In the genomic region with DNA sequence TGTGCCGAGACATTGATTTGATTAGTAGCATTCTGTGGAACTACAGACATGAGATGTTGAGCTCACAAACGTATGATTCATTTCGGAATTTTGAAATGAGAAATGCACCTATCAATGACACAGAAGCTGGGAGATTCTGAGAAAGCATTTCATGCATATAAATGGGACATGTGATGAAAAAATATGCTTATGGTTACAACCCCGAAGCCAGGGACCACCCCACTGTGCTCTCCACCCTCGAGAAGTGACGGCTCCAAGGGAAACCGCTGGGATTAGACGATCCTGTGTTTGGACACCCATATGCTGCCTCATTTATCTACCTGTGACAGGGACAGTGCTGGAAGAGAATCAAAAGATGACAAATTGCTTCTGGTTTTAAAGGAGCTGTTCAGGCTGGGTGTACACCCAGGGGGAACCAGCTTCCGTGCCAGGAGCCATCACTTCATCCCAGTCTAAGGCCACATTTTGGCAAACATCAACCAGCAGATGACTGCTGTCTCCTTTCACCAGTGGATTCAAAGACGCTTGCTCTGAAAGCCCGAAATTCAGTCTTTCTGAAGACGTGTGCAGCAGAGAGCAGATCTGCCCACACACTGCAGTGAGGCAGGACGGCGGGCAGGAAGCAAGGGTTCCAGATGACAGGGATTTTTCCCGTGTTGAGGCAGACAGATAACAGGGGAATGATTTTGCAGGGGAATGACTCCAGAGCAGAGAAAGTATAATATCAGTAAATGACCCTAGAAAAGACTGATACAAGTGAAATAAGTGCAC, we compare ENCODE assay signal across 13 cellular contexts.
DNase-seq lines count a peak whose midpoint lies in the region; ATAC-seq and TF ChIP-seq lines count a peak whose summit lies in the region.
"Had no signal": no experiment of that assay in that cellular context is flagged by ENCODE, and none has a peak within 500 bp of the region (broad histone marks: within the 10 kb centered on the region; RNA-seq: fewer than 3 reads in every experiment).

No MANE protein-coding gene starts in this region.

- H3K4me3 Mint-ChIP-seq in activated naive CD4-positive, alpha-beta T cell treated with anti-CD3 and anti-CD28 coated beads, Interleukin-2, amount 50 U/mL, for 24 hours, result no peak overlapping the region
- H3K4me3 Mint-ChIP-seq in activated naive CD4-positive, alpha-beta T cell treated with anti-CD3 and anti-CD28 coated beads, Interleukin-2, amount 10 ng/mL, durations not matched to agents 7 days and 5 days, result no peak overlapping the region
- peak overlapping the region; percentile 76 for H3K4me3 Mint-ChIP-seq in activated T-helper 17 cell treated with anti-CD3 and anti-CD28 coated beads, Interleukin-2, amount 50 U/mL, for 72 hours

- no peaks in the 10 kb centered on the region for H3K27me3 Mint-ChIP-seq in activated naive CD4-positive, alpha-beta T cell treated with anti-CD3 and anti-CD28 coated beads, Interleukin-2, amount 50 U/mL, for 24 hours
- H3K27me3 Mint-ChIP-seq in activated naive CD4-positive, alpha-beta T cell treated with anti-CD3 and anti-CD28 coated beads, Interleukin-2, amount 10 ng/mL, durations not matched to agents 7 days and 5 days, result peaks cover 16% of the 10 kb centered on the region
- H3K27me3 Mint-ChIP-seq in activated T-helper 17 cell treated with anti-CD3 and anti-CD28 coated beads, Interleukin-2, amount 50 U/mL, for 72 hours, result no peaks in the 10 kb centered on the region

- H3K4me1 ChIP-seq in spleen (peaks cover 0 to 12% (median 6%) of the 10 kb centered on the region in 6 donors), thyroid gland (no peaks in the 10 kb centered on the region)

- no peaks in the 10 kb centered on the region for H3K36me3 Mint-ChIP-seq in activated naive CD4-positive, alpha-beta T cell treated with anti-CD3 and anti-CD28 coated beads, Interleukin-2, amount 50 U/mL, for 24 hours
- no peaks in the 10 kb centered on the region for H3K36me3 Mint-ChIP-seq in activated naive CD4-positive, alpha-beta T cell treated with anti-CD3 and anti-CD28 coated beads, Interleukin-2, amount 10 ng/mL, durations not matched to agents 7 days and 5 days
- H3K36me3 Mint-ChIP-seq in activated T-helper 17 cell treated with anti-CD3 and anti-CD28 coated beads, Interleukin-2, amount 50 U/mL, for 72 hours (ENCODE audit: low read depth), result no peaks in the 10 kb centered on the region

- TF ChIP-seq POLR2A in spleen (IDR thresholded peaks at IDR 0.05), result no peak
- TF ChIP-seq POLR2A in thyroid gland (IDR thresholded peaks at IDR 0.05), result no peak

- H3K27ac ChIP-seq in spleen, result no peak overlapping the region
- H3K27ac ChIP-seq in thyroid gland, result no peak overlapping the region
- H3K27ac ChIP-seq: ovary, WERI-Rb-1 had no signal

- peaks cover 30% of the 10 kb centered on the region for H3K4me1 Mint-ChIP-seq in activated naive CD4-positive, alpha-beta T cell treated with anti-CD3 and anti-CD28 coated beads, Interleukin-2, amount 50 U/mL, for 24 hours
- H3K4me1 Mint-ChIP-seq in activated naive CD4-positive, alpha-beta T cell treated with anti-CD3 and anti-CD28 coated beads, Interleukin-2, amount 10 ng/mL, durations not matched to agents 7 days and 5 days, result peaks cover 14% of the 10 kb centered on the region
- H3K4me1 Mint-ChIP-seq in activated T-helper 17 cell treated with anti-CD3 and anti-CD28 coated beads, Interleukin-2, amount 50 U/mL, for 72 hours, result peaks cover 36% of the 10 kb centered on the region

- peak overlapping the region; percentile 43 for H3K27ac Mint-ChIP-seq in activated naive CD4-positive, alpha-beta T cell treated with anti-CD3 and anti-CD28 coated beads, Interleukin-2, amount 50 U/mL, for 24 hours
- no peak overlapping the region for H3K27ac Mint-ChIP-seq in activated naive CD4-positive, alpha-beta T cell treated with anti-CD3 and anti-CD28 coated beads, Interleukin-2, amount 10 ng/mL, durations not matched to agents 7 days and 5 days
- H3K27ac Mint-ChIP-seq in activated T-helper 17 cell treated with anti-CD3 and anti-CD28 coated beads, Interleukin-2, amount 50 U/mL, for 72 hours, result peak overlapping the region; percentile 86

- CTCF ChIA-PET in activated naive CD4-positive, alpha-beta T cell treated with anti-CD3 and anti-CD28 coated beads, Interleukin-2, amount 10 ng/mL, durations not matched to agents 7 days and 5 days (lab: Charles Lee), result interaction anchor here (1.2 to 7.5 kb wide), 8 partner anchors 22 to 277 kb away, joined by 3 to 101 read pairs (median 4); no protein-coding TSS in a partner anchor

- H3K27me3 ChIP-seq in spleen (replicated peaks in 1 of 7), result no peaks in the 10 kb centered on the region
- H3K27me3 ChIP-seq in thyroid gland, result no peaks in the 10 kb centered on the region
- H3K27me3 ChIP-seq: ovary had no signal

- no peak overlapping the region for H3K4me3 ChIP-seq in spleen
- H3K4me3 ChIP-seq in thyroid gland (replicated peaks in 1 of 3), result no peak overlapping the region
- H3K4me3 ChIP-seq: HAP-1, ovary had no signal

- H3K36me3 ChIP-seq in spleen, result no peaks in the 10 kb centered on the region
- H3K36me3 ChIP-seq in thyroid gland, result no peaks in the 10 kb centered on the region
- H3K36me3 ChIP-seq: HAP-1, ovary, WERI-Rb-1 had no signal

- ATAC-seq in GM21786 (IDR thresholded peaks at IDR 0.05; ENCODE audit: unreplicated experiment) (peak; percentile 37), Right ventricle myocardium inferior (no peak)
- ATAC-seq in activated T-helper 17 cell treated with anti-CD3 and anti-CD28 coated beads, Interleukin-2, amount 50 U/mL, for 72 hours (replicated peaks), result peak; percentile 87

- TF ChIP-seq CTCF in spleen (IDR thresholded peaks at IDR 0.05 in 8 of 11, conservative IDR thresholded peaks at IDR 0.05 in 3 of 11), result no peak
- TF ChIP-seq CTCF in thyroid gland (IDR thresholded peaks at IDR 0.05), result no peak

- no peak for DNase-seq in activated naive CD4-positive, alpha-beta T cell treated with anti-CD3 and anti-CD28 coated beads, Interleukin-2, amount 10 ng/mL, durations not matched to agents 7 days and 5 days
- DNase-seq in spleen, result peak; percentile 32
- no peak for DNase-seq in Right ventricle myocardium inferior (ENCODE audit: missing footprints)
- DNase-seq in AG20443 (ENCODE audit: low spot score), result no peak
- no peak for DNase-seq in thyroid gland
- DNase-seq: DMS 273 treated with DMSO at 0.1 percent for 48 hours, islet precursor cell, ovary, WERI-Rb-1 had no signal

- H3K9me3 ChIP-seq in spleen, result no peaks in the 10 kb centered on the region
- no peaks in the 10 kb centered on the region for H3K9me3 ChIP-seq in thyroid gland
- H3K9me3 ChIP-seq: HAP-1, ovary had no signal

- 76 to 88% (median 79%) methylated on average over 15 of the region's 15 CpGs for WGBS in spleen, 5 donors
- WGBS in thyroid gland, 2 donors, result 92 to 95% methylated on average over 15 of the region's 15 CpGs

- no peaks in the 10 kb centered on the region for H3K9me3 Mint-ChIP-seq in activated naive CD4-positive, alpha-beta T cell treated with anti-CD3 and anti-CD28 coated beads, Interleukin-2, amount 50 U/mL, for 24 hours
- no peaks in the 10 kb centered on the region for H3K9me3 Mint-ChIP-seq in activated naive CD4-positive, alpha-beta T cell treated with anti-CD3 and anti-CD28 coated beads, Interleukin-2, amount 10 ng/mL, durations not matched to agents 7 days and 5 days
- no peaks in the 10 kb centered on the region for H3K9me3 Mint-ChIP-seq in activated T-helper 17 cell treated with anti-CD3 and anti-CD28 coated beads, Interleukin-2, amount 50 U/mL, for 72 hours

- intact Hi-C loops in spleen (cut with DNase I; ENCODE audit: low total_unique reads) (loop anchor here (10.0 kb wide), 1 partner anchor 278 kb away; no protein-coding TSS in a partner anchor), Right ventricle myocardium inferior (cut with DNase I) (loop anchor here (10.0 kb wide), 1 partner anchor 398 kb away; no protein-coding TSS in a partner anchor), thyroid gland (cut with DNase I) (no loop called here)
